15 cellular contexts compared by ENCODE assay signal in the genomic region with DNA sequence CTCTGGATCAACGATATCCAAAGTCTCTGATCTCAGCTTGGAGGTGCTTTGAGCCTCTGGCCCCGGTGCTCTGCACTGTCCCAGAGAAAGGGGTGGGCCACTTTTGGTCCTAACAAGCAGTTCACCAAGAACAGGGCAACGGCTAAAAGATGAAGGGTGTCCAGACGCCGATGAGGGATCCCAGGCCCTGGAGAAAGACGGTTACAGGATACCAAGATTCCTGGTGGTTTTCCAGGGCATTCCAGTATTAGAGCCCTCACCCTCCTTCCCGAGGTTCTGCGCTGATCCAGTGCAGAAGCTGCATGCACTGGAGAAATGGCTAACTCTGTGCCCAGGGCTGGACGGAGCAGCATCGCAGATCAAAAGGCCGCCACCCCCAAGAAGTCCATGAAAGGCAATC.
"Had no signal": no experiment of that assay in that cellular context is flagged by ENCODE, and none has a peak within 500 bp of the region (broad histone marks: within the 10 kb centered on the region; RNA-seq: fewer than 3 reads in every experiment).

No MANE protein-coding gene starts in this region.

- DNase-seq: activated CD4-positive, alpha-beta T cell treated with anti-CD3 and anti-CD28 coated beads for 48 hours; activated CD8-positive, alpha-beta memory T cell treated with anti-CD3 and anti-CD28 coated beads for 24 hours; activated naive CD4-positive, alpha-beta T cell treated with anti-CD3 and anti-CD28 coated beads, Interleukin-2, amount 50 U/mL, for 16 hours; adrenal gland; erythroblast; hypothalamus; kidney glomerular epithelial cell; naive thymus-derived CD4-positive, alpha-beta T cell; occipital lobe; stimulated activated CD4-positive, alpha-beta T cell treated with anti-CD3 and anti-CD28 coated beads, Interleukin-4, amount 100 ng/mL, for 1 hour; stimulated activated CD8-positive, alpha-beta memory T cell treated with anti-CD3 and anti-CD28 coated beads, Interleukin-4, amount 100 ng/mL, for 48 hours had no signal

- H3K9me3 ChIP-seq: adrenal gland had no signal

- H3K9me3 Mint-ChIP-seq: activated T-helper 2 cell treated with anti-CD3 and anti-CD28 coated beads, Interferon-gamma antibody, Interleukin-2, Interleukin-4, amounts not matched to agents 10 μg/mL and 5 μg/mL and 100 μg/mL, durations not matched to agents 14 hours and 24 hours and 36 hours; stimulated activated naive CD8-positive, alpha-beta T cell treated with anti-CD3 and anti-CD28 coated beads, Interleukin-15, Interleukin-2, amounts not matched to agents 100 ng/mL and 50 ng/mL, for 24 hours had no signal

- H3K27ac Mint-ChIP-seq: progenitor cell of endocrine pancreas had no signal

- H3K27me3 ChIP-seq: adrenal gland had no signal

- H3K36me3 ChIP-seq: adrenal gland had no signal

- H3K27ac ChIP-seq: adrenal gland, VCaP had no signal

- H3K4me3 Mint-ChIP-seq: stimulated activated naive CD8-positive, alpha-beta T cell treated with anti-CD3 and anti-CD28 coated beads, Interleukin-15, Interleukin-2, amounts not matched to agents 100 ng/mL and 50 ng/mL, for 24 hours had no signal

- H3K27me3 Mint-ChIP-seq: progenitor cell of endocrine pancreas had no signal

- H3K4me3 ChIP-seq: adrenal gland had no signal
